ENCODE assay signal across 8 cellular contexts in the genomic region with DNA sequence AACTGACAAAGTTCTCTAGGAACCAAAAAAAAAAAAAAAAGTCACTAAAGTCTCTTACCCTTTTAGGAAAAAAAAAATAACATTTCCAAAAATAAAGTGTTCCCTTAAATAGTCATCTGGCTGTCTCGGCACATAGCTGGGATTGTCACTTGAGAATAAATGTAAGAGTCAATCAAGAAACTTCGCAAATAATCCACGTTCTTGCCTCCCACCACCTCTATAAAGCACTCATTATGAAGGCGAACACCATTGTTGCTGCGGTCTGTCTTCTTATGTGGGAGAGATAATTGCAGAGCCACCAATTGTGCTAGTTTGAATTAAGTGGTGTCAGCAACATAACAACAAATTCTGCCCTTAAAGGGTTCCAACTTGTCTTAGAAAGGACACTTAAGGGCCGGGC.
"Had no signal": no experiment of that assay in that cellular context is flagged by ENCODE, and none has a peak within 500 bp of the region (broad histone marks: within the 10 kb centered on the region; RNA-seq: fewer than 3 reads in every experiment).

No MANE protein-coding gene starts in this region.

- H3K27ac ChIP-seq: HL-60 had no signal

- FAIRE-seq: HepG2, HTR-8/SVneo, K562 had no signal

- H3K4me3 Mint-ChIP-seq: IgD-negative memory B cell had no signal

- H3K4me1 Mint-ChIP-seq: IgD-negative memory B cell had no signal

- H3K27ac Mint-ChIP-seq: IgD-negative memory B cell had no signal

- DNase-seq: IMR-90, KBM-7, KG1 had no signal

- H3K4me3 ChIP-seq: K562 had no signal

- ATAC-seq: HepG2, K562 had no signal
